ENCODE assay signal across 11 cellular contexts in genomic region chr20:50671010-50671409, GRCh38. TPM values are rescaled to one million over a fixed set of nuclear protein-coding genes. Genes with fewer than 3 reads are reported as not detected.
DNase-seq lines count a peak whose midpoint lies in the region; ATAC-seq, FAIRE-seq and TF ChIP-seq lines count a peak whose summit lies in the region.
"Not testable (repeated sequence)": the region's sequence is repeated elsewhere in the genome, so short reads cannot be mapped to it uniquely, and the experiment has no call there.
"Had no signal": no experiment of that assay in that cellular context is flagged by ENCODE, and none has a peak within 500 bp of the region (broad histone marks: within the 10 kb centered on the region; RNA-seq: fewer than 3 reads in every experiment).

No MANE protein-coding gene starts in this region.

- not testable (repeated sequence) for H3K9me3 ChIP-seq in A549; HEK293 (ENCODE audit: control insufficient read depth, insufficient read depth, low read depth, low read length); Panc1 (ENCODE audit: control insufficient read depth, insufficient read depth, low read depth, low read length); astrocyte (ENCODE audit: insufficient read depth, low read depth, low read length); breast epithelium; HepG2 (ENCODE audit: low read length); pancreas

- H3K4me2 ChIP-seq in A549: peak overlapping the region; percentile 52
- not testable (repeated sequence) for H3K4me2 ChIP-seq in astrocyte (ENCODE audit: low read length); HepG2 (ENCODE audit: low read depth, low read length)

- intact Hi-C loops in Panc1 (cut with micrococcal nuclease; ENCODE audit: unreplicated experiment) (loop anchor here (10.0 kb wide), 1 partner anchor 54 kb away; no protein-coding TSS in a partner anchor), HepG2 (cut with micrococcal nuclease; ENCODE audit: unreplicated experiment) (loop anchor here (2.0 kb wide), 1 partner anchor 42 kb away; no protein-coding TSS in a partner anchor)
- intact Hi-C loops in breast epithelium (cut with DNase I; ENCODE audit: low total_unique reads); pancreas (cut with DNase I): not testable (repeated sequence)

- peak overlapping the region; percentile 41 for H3K27ac Mint-ChIP-seq in astrocyte (ENCODE audit: unreplicated experiment)
- H3K27ac Mint-ChIP-seq in type B pancreatic cell: peak overlapping the region; percentile 67

- not testable (repeated sequence) for TF ChIP-seq EP300 in A549 (IDR thresholded peaks at IDR 0.05); HepG2 (IDR thresholded peaks at IDR 0.05; ENCODE audit: low read depth in 2 of 2, low read length in 2 of 2); HepG2 (CRISPR knock-in tag; IDR thresholded peaks at IDR 0.05; ENCODE audit: borderline replicate concordance)

- CTCF ChIA-PET in A549 (lab: Yijun Ruan, JAX) (interaction anchor here (0.6 to 3.1 kb wide), 6 partner anchors 10 to 120 kb away, joined by 3 to 12 read pairs (median 4); no protein-coding TSS in a partner anchor), HEK293 (lab: Yijun Ruan, JAX) (interaction anchor here (0.9 to 1.3 kb wide), 2 partner anchors 45 to 82 kb away, joined by 3 read pairs; no protein-coding TSS in a partner anchor)
- CTCF ChIA-PET in Panc1 (lab: Charles Lee); HepG2 (lab: Yijun Ruan, JAX; ENCODE audit: low intra/inter-chr PET ratio, low total read pairs): not testable (repeated sequence)

- peak overlapping the region; percentile 77 to 88 for H3K27ac ChIP-seq in A549
- H3K27ac ChIP-seq in HEK293 (ENCODE audit: extremely low read depth, low read depth, low read length); astrocyte (ENCODE audit: low read depth, low read length); HepG2 (ENCODE audit: extremely low read length, insufficient read depth, low read length): not testable (repeated sequence)
- peak overlapping the region; percentile 99 for H3K27ac ChIP-seq in Panc1 (ENCODE audit: low read length)
- H3K27ac ChIP-seq in breast epithelium: peak overlapping the region; percentile 62 to 80
- H3K27ac ChIP-seq in pancreas: peak overlapping the region in 3 of 4 donors; percentile 48 to 76 (median 50)

- H3K27me3 Mint-ChIP-seq in astrocyte (ENCODE audit: low read depth, unreplicated experiment); type B pancreatic cell: not testable (repeated sequence)

- WGBS in A549 (ENCODE audit: missing lambda C conversion rate): 65% methylated on average over 3 of the region's 3 CpGs
- WGBS in HepG2 (ENCODE audit: low lambda C conversion rate): 62% methylated on average over 3 of the region's 3 CpGs
- WGBS in pancreas, 2 donors: 66 to 77% methylated on average over 3 of the region's 3 CpGs

- not testable (repeated sequence) for H3K4me3 Mint-ChIP-seq in astrocyte (ENCODE audit: unreplicated experiment); type B pancreatic cell

- FAIRE-seq in A549 (lab: Jason Lieb, UNC); astrocyte (lab: Jason Lieb, UNC); HepG2 (lab: Jason Lieb, UNC); pancreas (lab: Jason Lieb, UNC): not testable (repeated sequence)

- not testable (repeated sequence) for H3K27me3 ChIP-seq in Panc1 (ENCODE audit: control insufficient read depth, insufficient read depth, low read length); astrocyte (ENCODE audit: insufficient read depth, low read length); breast epithelium; pancreas
- peaks cover 2 to 14% of the 10 kb centered on the region in 2 experiments; a peak in 1 of 5 replicates for H3K27me3 ChIP-seq in HepG2 (ENCODE audit: control insufficient read depth in 1 of 2, insufficient read depth in 2 of 2, low read length in 2 of 2)

- not testable (repeated sequence) for H3K79me2 ChIP-seq in astrocyte (ENCODE audit: insufficient read depth, low read length); HepG2 (ENCODE audit: insufficient read depth, low read length)

- not testable (repeated sequence) for H2AFZ ChIP-seq in astrocyte (ENCODE audit: low read depth, low read length); HepG2 (ENCODE audit: low read length)

- H3K4me1 Mint-ChIP-seq in astrocyte (ENCODE audit: low read depth, unreplicated experiment) (peaks cover 24% of the 10 kb centered on the region), type B pancreatic cell (ENCODE audit: unreplicated experiment) (peaks cover 39% of the 10 kb centered on the region)

- not testable (repeated sequence) for ATAC-seq in A549, Panc1, HepG2, pancreas

- not testable (repeated sequence) for TF ChIP-seq RAD21 in A549 (conservative IDR thresholded peaks at IDR 0.05 in 1 of 2, IDR thresholded peaks at IDR 0.05 in 1 of 2); HepG2 (CRISPR knock-in tag; IDR thresholded peaks at IDR 0.05)

- not testable (repeated sequence) for TF ChIP-seq POLR2A in A549 (IDR thresholded peaks at IDR 0.05; ENCODE audit: low read length); breast epithelium (IDR thresholded peaks at IDR 0.05); HepG2 (IDR thresholded peaks at IDR 0.05; ENCODE audit: insufficient read depth in 1 of 2, low read depth in 2 of 2, low read length in 2 of 2)

- H3K36me3 Mint-ChIP-seq in astrocyte (ENCODE audit: low read depth, unreplicated experiment); type B pancreatic cell: not testable (repeated sequence)

- not testable (repeated sequence) for H3K4me3 ChIP-seq in A549; HEK293 (ENCODE audit: low read depth, low read length); Panc1 (ENCODE audit: low read depth in 2 of 2, low read length in 2 of 2); astrocyte (ENCODE audit: insufficient read depth, low read depth, low read length); breast epithelium; HepG2 (replicated peaks in 1 of 3; ENCODE audit: insufficient read depth in 1 of 3, low read depth in 2 of 3, low read length in 3 of 3); pancreas

- not testable (repeated sequence) for H3K9me3 Mint-ChIP-seq in astrocyte (ENCODE audit: unreplicated experiment); type B pancreatic cell

- H3K4me1 ChIP-seq in A549 (peaks cover 35% of the 10 kb centered on the region), Panc1 (ENCODE audit: control insufficient read depth, insufficient read depth, low read length) (peaks cover 88% of the 10 kb centered on the region), HepG2 (ENCODE audit: insufficient read depth, low read length) (peaks cover 85% of the 10 kb centered on the region), pancreas (peaks cover 0 to 19% (median 6%) of the 10 kb centered on the region in 3 donors)
- not testable (repeated sequence) for H3K4me1 ChIP-seq in HEK293 (ENCODE audit: control insufficient read depth, insufficient read depth, low read length); astrocyte (ENCODE audit: insufficient read depth, low read length); breast epithelium

- POLR2A ChIA-PET in A549 (lab: Yijun Ruan, JAX); HEK293 (lab: Yijun Ruan, JAX); Panc1 (lab: Charles Lee); HepG2 (lab: Yijun Ruan, JAX): not testable (repeated sequence)

- not testable (repeated sequence) for H4K20me1 ChIP-seq in astrocyte (ENCODE audit: insufficient read depth, low read length); HepG2 (ENCODE audit: insufficient read depth, low read length)

- not testable (repeated sequence) for TF ChIP-seq CTCF in A549 (IDR thresholded peaks at IDR 0.05); HEK293 (tag by site-specific recombination; IDR thresholded peaks at IDR 0.05); Panc1 (IDR thresholded peaks at IDR 0.05); astrocyte (IDR thresholded peaks at IDR 0.05; ENCODE audit: insufficient read depth, low read depth, low read length); breast epithelium (IDR thresholded peaks at IDR 0.05); HepG2 (CRISPR knock-in tag; IDR thresholded peaks at IDR 0.05); pancreas (IDR thresholded peaks at IDR 0.05); type B pancreatic cell (conservative IDR thresholded peaks at IDR 0.05)

- H3K9ac ChIP-seq in astrocyte (ENCODE audit: low read length); HepG2 (ENCODE audit: insufficient read depth, low read depth, low read length): not testable (repeated sequence)

- not testable (repeated sequence) for DNase-seq in A549 (ENCODE audit: low read depth in 1 of 2, low spot score in 1 of 2); Panc1 (ENCODE audit: low read depth, low spot score); astrocyte (ENCODE audit: low read depth); breast epithelium (ENCODE audit: low spot score in 2 of 2); HepG2 (ENCODE audit: low spot score); pancreas; type B pancreatic cell (ENCODE audit: extremely low spot score, unreplicated experiment)

- BruUV-seq in Panc1 (replicated peaks; lab: Mats Ljungman, UMichigan); HepG2 (replicated peaks; lab: Mats Ljungman, UMichigan): not testable (repeated sequence)

- in situ Hi-C loops in Panc1 (cut with HindIII; ENCODE audit: low pct_unique_long_range_greater_than_20kb, low sequenced_read_pairs); HepG2 (cut with HindIII; ENCODE audit: extremely low pct_ligation_motif_present, low pct_unique_long_range_greater_than_20kb): not testable (repeated sequence)

- H3K36me3 ChIP-seq in HEK293 (ENCODE audit: control insufficient read depth in 2 of 2, insufficient read depth in 1 of 2, low read length in 2 of 2); Panc1 (ENCODE audit: control insufficient read depth, insufficient read depth, low read length); astrocyte (ENCODE audit: insufficient read depth, low read length); breast epithelium; HepG2 (replicated peaks in 1 of 2; ENCODE audit: control insufficient read depth in 1 of 2, insufficient read depth in 2 of 2, low read length in 2 of 2); pancreas: not testable (repeated sequence)

RNA-seq across cellular contexts. Expression of gene RIPOR3, which starts 20.3 kb away (rescaled TPM):
- 0.03 TPM in 1 of 2 replicates, not detected in the other for polyA plus RNA-seq in A549 (2011; rRNA removed)
- polyA plus RNA-seq in A549 (2012; cell fraction: cytosol; rRNA removed): 0.03 and 0.07 TPM in 2 replicates
- polyA plus RNA-seq in A549 (2012; cell fraction: nucleus; rRNA removed): 0.09 and 0.19 TPM in 2 replicates
- polyA plus RNA-seq in A549 (2017; fragmentation: RNase III; extraction: RNeasy Plus Mini Kit Qiagen cat#74134 plus additional on column Dnase treatment): 0.05 to 0.06 TPM in 2 of 3 replicates, not detected in the other
- polyA minus RNA-seq in A549 (2011; rRNA and poly(A)+ RNA removed): 0.05 TPM in 1 of 2 replicates, not detected in the other
- 92.5 TPM for total RNA-seq in Panc1 (2021; ENCODE audit: unreplicated experiment)
- polyA plus RNA-seq in Panc1 (2012; ENCODE audit: insufficient read length): 97.9 TPM
- total RNA-seq in astrocyte: 0.29 and 0.39 TPM in 2 replicates
- 10 to 100 TPM in 2 of 3 donors, 1 to 10 TPM in 1; 4.5 to 35.5 (median 26.9) TPM for total RNA-seq in breast epithelium
- total RNA-seq in HepG2 (2016; rRNA removed; fragmentation: Illumina TruSeq; extraction: Trizol): not detected in 2 replicates
- not detected in 2 replicates for total RNA-seq in HepG2 (2016; cell fraction: cytosol; rRNA removed; fragmentation: Illumina TruSeq; extraction: Trizol; ENCODE audit: low read depth)
- total RNA-seq in HepG2 (2016; cell fraction: insoluble cytoplasmic fraction; rRNA removed; fragmentation: Illumina TruSeq; extraction: Trizol): not detected in 2 replicates
- not detected in 2 replicates for total RNA-seq in HepG2 (2016; cell fraction: membrane; rRNA removed; fragmentation: Illumina TruSeq; extraction: Trizol)
- total RNA-seq in HepG2 (2016; cell fraction: nucleus; rRNA removed; fragmentation: Illumina TruSeq; extraction: Trizol): not detected in 2 replicates
- 0.18 and 0.26 TPM in 2 replicates for polyA plus RNA-seq in HepG2 (2011; rRNA removed)
- 0.05 TPM in 2 replicates for polyA plus RNA-seq in HepG2 (2011; cell fraction: cytosol; rRNA removed)
- polyA plus RNA-seq in HepG2 (2011; cell fraction: nucleus; rRNA removed): 1.9 and 2.1 TPM in 2 replicates
- polyA plus RNA-seq in HepG2 (2012): 0.11 and 0.36 TPM in 2 replicates
- polyA plus RNA-seq in HepG2 (2016; cell fraction: cytosol; fragmentation: Illumina TruSeq; extraction: Trizol; ENCODE audit: low read depth): not detected in 2 replicates
- not detected in 2 replicates for polyA plus RNA-seq in HepG2 (2016; cell fraction: insoluble cytoplasmic fraction; fragmentation: Illumina TruSeq; extraction: Trizol; ENCODE audit: low read depth)
- not detected in 2 replicates for polyA plus RNA-seq in HepG2 (2016; cell fraction: membrane; fragmentation: Illumina TruSeq; extraction: Trizol; ENCODE audit: low read depth)
- 0.13 TPM in 1 of 2 replicates, not detected in the other for polyA plus RNA-seq in HepG2 (2016; cell fraction: nucleus; fragmentation: Illumina TruSeq; extraction: Trizol; ENCODE audit: insufficient read depth, low read depth)
- polyA minus RNA-seq in HepG2 (2011; rRNA and poly(A)+ RNA removed; ENCODE audit: low replicate concordance): 0.42 TPM in 1 of 2 replicates, not detected in the other
- not detected in 2 replicates for polyA minus RNA-seq in HepG2 (2011; cell fraction: cytosol; rRNA and poly(A)+ RNA removed)
- polyA minus RNA-seq in HepG2 (2011; cell fraction: nucleus; rRNA and poly(A)+ RNA removed): 0.37 and 0.52 TPM in 2 replicates
- 1 to 10 TPM in 4 of 6 donors, under 1 TPM in 2; 0.67 to 3.4 (median 1.5) TPM for total RNA-seq in pancreas
- 10 to 100 TPM in 1 of 2 donors, 1 to 10 TPM in 1; 8.1 to 11.3 TPM for polyA plus RNA-seq in pancreas
- total RNA-seq in type B pancreatic cell (ENCODE audit: low replicate concordance): 1.9 and 5.1 TPM in 2 replicates
- total RNA-seq: CD4-positive, alpha-beta T cell; CD8-positive, alpha-beta memory T cell had no signal
- polyA plus RNA-seq: CD14-positive monocyte had no signal
